ENCODE assay signal across 24 cellular contexts in genomic region chr7:100095289-100095688, GRCh38. TPM values are rescaled to one million over a fixed set of nuclear protein-coding genes. Genes with fewer than 3 reads are reported as not detected.
DNase-seq lines count a peak whose midpoint lies in the region; ATAC-seq and TF ChIP-seq lines count a peak whose summit lies in the region.
"Had no signal": no experiment of that assay in that cellular context is flagged by ENCODE, and none has a peak within 500 bp of the region (broad histone marks: within the 10 kb centered on the region; RNA-seq: fewer than 3 reads in every experiment).

No MANE protein-coding gene starts in this region.

- H3K4me3 Mint-ChIP-seq in natural killer cell (no peak overlapping the region), endothelial cell (ENCODE audit: unreplicated experiment) (peak overlapping the region; percentile 74)
- H3K4me3 Mint-ChIP-seq in natural killer cell treated with Interleukin-12 subunit alpha and Interleukin-12 subunit beta and Interleukin-15 and Interleukin-18, amount 100 ng/mL, for 72 hours: no peak overlapping the region
- H3K4me3 Mint-ChIP-seq: central memory CD8-positive, alpha-beta T cell had no signal

- H3K4me1 ChIP-seq in transverse colon: peaks cover 5 to 18% (median 9%) of the 10 kb centered on the region in 4 donors

- H3K9me3 ChIP-seq in transverse colon: no peaks in the 10 kb centered on the region
- H3K9me3 ChIP-seq: gastrocnemius medialis, HAP-1, lower lobe of right lung, ovary, sigmoid colon had no signal

- H3K27me3 Mint-ChIP-seq in natural killer cell (ENCODE audit: low read depth in 2 of 2): no peaks in the 10 kb centered on the region
- H3K27me3 Mint-ChIP-seq in natural killer cell treated with Interleukin-12 subunit alpha and Interleukin-12 subunit beta and Interleukin-15 and Interleukin-18, amount 100 ng/mL, for 72 hours: no peaks in the 10 kb centered on the region
- H3K27me3 Mint-ChIP-seq in endothelial cell (ENCODE audit: unreplicated experiment): peaks cover 48% of the 10 kb centered on the region
- H3K27me3 Mint-ChIP-seq: central memory CD8-positive, alpha-beta T cell had no signal

- WGBS in transverse colon (ENCODE audit: low coverage in 1 of 2), 2 donors: 71 to 82% methylated on average over 3 to 9 of the region's 9 CpGs

- H3K36me3 Mint-ChIP-seq in natural killer cell (peaks cover 27% of the 10 kb centered on the region), endothelial cell (ENCODE audit: low read depth, unreplicated experiment) (peaks cover 77% of the 10 kb centered on the region)
- peaks cover 48% of the 10 kb centered on the region for H3K36me3 Mint-ChIP-seq in natural killer cell treated with Interleukin-12 subunit alpha and Interleukin-12 subunit beta and Interleukin-15 and Interleukin-18, amount 100 ng/mL, for 72 hours

- no peak for TF ChIP-seq EP300 in transverse colon (IDR thresholded peaks at IDR 0.05; ENCODE audit: low read depth)

- H3K27ac ChIP-seq in RWPE1: peak overlapping the region; percentile 48
- H3K27ac ChIP-seq in transverse colon: no peak overlapping the region
- H3K27ac ChIP-seq in caudate nucleus (ENCODE audit: low read depth, low read length): no peak overlapping the region
- H3K27ac ChIP-seq: gastrocnemius medialis, lower lobe of right lung, ovary, sigmoid colon had no signal

- H3K9me3 Mint-ChIP-seq in natural killer cell: no peaks in the 10 kb centered on the region
- H3K9me3 Mint-ChIP-seq in natural killer cell treated with Interleukin-12 subunit alpha and Interleukin-12 subunit beta and Interleukin-15 and Interleukin-18, amount 100 ng/mL, for 72 hours: no peaks in the 10 kb centered on the region
- no peaks in the 10 kb centered on the region for H3K9me3 Mint-ChIP-seq in endothelial cell (ENCODE audit: unreplicated experiment)
- H3K9me3 Mint-ChIP-seq: activated T-helper 2 cell treated with anti-CD3 and anti-CD28 coated beads, Interferon-gamma antibody, Interleukin-2, Interleukin-4, amounts not matched to agents 10 μg/mL and 5 μg/mL and 100 μg/mL, durations not matched to agents 14 hours and 24 hours and 36 hours; CD4-positive, CD25-positive, alpha-beta regulatory T cell; central memory CD8-positive, alpha-beta T cell had no signal

- POLR2A ChIA-PET in RWPE1 (lab: Yijun Ruan, JAX; ENCODE audit: low non-redundant PET): no interaction called here

- H3K4me1 Mint-ChIP-seq in natural killer cell (peaks cover 29 to 40% of the 10 kb centered on the region in 2 donors), endothelial cell (ENCODE audit: unreplicated experiment) (peaks cover 68% of the 10 kb centered on the region)
- peaks cover 29 to 43% of the 10 kb centered on the region in 2 donors for H3K4me1 Mint-ChIP-seq in natural killer cell treated with Interleukin-12 subunit alpha and Interleukin-12 subunit beta and Interleukin-15 and Interleukin-18, amount 100 ng/mL, for 72 hours (ENCODE audit: low read depth in 2 of 2)

- no peak for TF ChIP-seq POLR2A in transverse colon (IDR thresholded peaks at IDR 0.05)

- H3K27ac Mint-ChIP-seq in natural killer cell: peak overlapping the region; percentile 31 to 36
- peak overlapping the region in 1 of 2 donors; percentile 33 for H3K27ac Mint-ChIP-seq in natural killer cell treated with Interleukin-12 subunit alpha and Interleukin-12 subunit beta and Interleukin-15 and Interleukin-18, amount 100 ng/mL, for 72 hours
- H3K27ac Mint-ChIP-seq in endothelial cell (ENCODE audit: unreplicated experiment): peak overlapping the region; percentile 74
- H3K27ac Mint-ChIP-seq: activated T-helper 2 cell treated with anti-CD3 and anti-CD28 coated beads, Interferon-gamma antibody, Interleukin-2, Interleukin-4, amounts not matched to agents 10 μg/mL and 5 μg/mL and 100 μg/mL, durations not matched to agents 14 hours and 24 hours and 36 hours had no signal

- in situ Hi-C loops in transverse colon (cut with MboI; ENCODE audit: low pct_ligation_motif_present in 1 of 4, low pct_unique_long_range_greater_than_20kb in 1 of 4, low sequenced_read_pairs in 3 of 4): no loop called here

- CTCF ChIA-PET in RWPE1 (lab: Yijun Ruan, JAX): no interaction called here

- H3K4me3 ChIP-seq in transverse colon: no peak overlapping the region
- H3K4me3 ChIP-seq: gastrocnemius medialis, HAP-1, lower lobe of right lung, ovary, sigmoid colon had no signal

- intact Hi-C loops in natural killer cell (cut with micrococcal nuclease) (no loop called here), transverse colon (cut with DNase I; ENCODE audit: low total_unique reads) (no loop called here)

- H3K36me3 ChIP-seq in transverse colon: peaks cover 0 to 64% (median 26%) of the 10 kb centered on the region in 4 donors
- H3K36me3 ChIP-seq: ovary had no signal

- no peaks in the 10 kb centered on the region for H3K27me3 ChIP-seq in transverse colon
- H3K27me3 ChIP-seq: gastrocnemius medialis, ovary, sigmoid colon had no signal

- ATAC-seq in natural killer cell: no peak
- no peak for ATAC-seq in natural killer cell treated with Interleukin-12 subunit alpha and Interleukin-12 subunit beta and Interleukin-15 and Interleukin-18, amount 100 ng/mL, for 72 hours
- ATAC-seq in HG03457 (IDR thresholded peaks at IDR 0.05; ENCODE audit: unreplicated experiment): no peak
- no peak for ATAC-seq in GM18868 (IDR thresholded peaks at IDR 0.05; ENCODE audit: unreplicated experiment)
- ATAC-seq: gastrocnemius medialis, lower lobe of right lung had no signal

- DNase-seq in natural killer cell (no peak), RWPE1 (ENCODE audit: low spot score) (no peak), endothelial cell (ENCODE audit: low spot score) (no peak), transverse colon (no peak), caudate nucleus (lab: John Stamatoyannopoulos, UW) (no peak)
- no peak for DNase-seq in natural killer cell treated with Interleukin-12 subunit alpha and Interleukin-12 subunit beta and Interleukin-15 and Interleukin-18, amount 100 ng/mL, for 72 hours (ENCODE audit: low spot score)
- DNase-seq: activated CD4-positive, alpha-beta T cell treated with anti-CD3 and anti-CD28 coated beads for 4 hours; amygdala; CD4-positive, CD25-positive, alpha-beta regulatory T cell; DMS79; gastrocnemius medialis; kidney; lower lobe of right lung; NCI-H1436; NCI-H2171 treated with DMSO at 0.1 percent for 48 hours; ovary; Right ventricle myocardium superior; sigmoid colon; T-helper 1 cell had no signal

- TF ChIP-seq CTCF in natural killer cell (IDR thresholded peaks at IDR 0.05) (no peak), RWPE1 (conservative IDR thresholded peaks at IDR 0.05; ENCODE audit: low read depth) (no peak), endothelial cell (IDR thresholded peaks at IDR 0.05; ENCODE audit: unreplicated experiment) (no peak), transverse colon (IDR thresholded peaks at IDR 0.05) (no peak)

RNA-seq across cellular contexts. Expression of gene MCM7, which starts 5.9 kb away (rescaled TPM):
- 100 to 1,000 TPM; 112 to 214 (median 137) TPM for total RNA-seq in natural killer cell
- 100 to 1,000 TPM; 248 to 526 TPM for total RNA-seq in natural killer cell treated with Interleukin-12 subunit alpha and Interleukin-12 subunit beta and Interleukin-15 and Interleukin-18, amount 100 ng/mL, for 72 hours
- total RNA-seq in endothelial cell (ENCODE audit: unreplicated experiment): 119 TPM
- 10 to 100 TPM; 30.3 to 72.6 (median 38.7) TPM for total RNA-seq in transverse colon

RNA-seq across cellular contexts. Expression of gene AP4M1, which starts 6.2 kb away (rescaled TPM):
- total RNA-seq in natural killer cell: 10 to 100 TPM in 2 of 3 donors, 1 to 10 TPM in 1; 8.4 to 12.8 (median 12.7) TPM
- total RNA-seq in natural killer cell treated with Interleukin-12 subunit alpha and Interleukin-12 subunit beta and Interleukin-15 and Interleukin-18, amount 100 ng/mL, for 72 hours: 10 to 100 TPM in 1 of 2 donors, 1 to 10 TPM in 1; 8.9 to 16.9 TPM
- total RNA-seq in endothelial cell (ENCODE audit: unreplicated experiment): 17.8 TPM
- total RNA-seq in transverse colon: 10 to 100 TPM; 16.5 to 86.0 (median 54.9) TPM

RNA-seq across cellular contexts. Expression of gene COPS6, which starts 6.5 kb away (rescaled TPM):
- total RNA-seq in natural killer cell (10 to 100 TPM; 79.0 to 94.6 (median 84.4) TPM), endothelial cell (ENCODE audit: unreplicated experiment) (82.4 TPM), transverse colon (10 to 100 TPM; 18.3 to 61.3 (median 44.5) TPM)
- total RNA-seq in natural killer cell treated with Interleukin-12 subunit alpha and Interleukin-12 subunit beta and Interleukin-15 and Interleukin-18, amount 100 ng/mL, for 72 hours: 10 to 100 TPM; 81.8 to 88.8 TPM

RNA-seq across cellular contexts. Expression of gene ZNF3, which starts 13.8 kb away (rescaled TPM):
- total RNA-seq in natural killer cell (10 to 100 TPM; 37.8 to 51.6 (median 49.0) TPM), endothelial cell (ENCODE audit: unreplicated experiment) (47.7 TPM), transverse colon (10 to 100 TPM; 37.4 to 42.7 (median 41.0) TPM)
- 10 to 100 TPM; 19.6 to 33.6 TPM for total RNA-seq in natural killer cell treated with Interleukin-12 subunit alpha and Interleukin-12 subunit beta and Interleukin-15 and Interleukin-18, amount 100 ng/mL, for 72 hours

RNA-seq across cellular contexts. Expression of gene TAF6, which starts 23.9 kb away (rescaled TPM):
- 10 to 100 TPM; 42.2 to 56.8 (median 47.9) TPM for total RNA-seq in natural killer cell
- 10 to 100 TPM; 46.3 to 69.1 TPM for total RNA-seq in natural killer cell treated with Interleukin-12 subunit alpha and Interleukin-12 subunit beta and Interleukin-15 and Interleukin-18, amount 100 ng/mL, for 72 hours
- 71.8 TPM for total RNA-seq in endothelial cell (ENCODE audit: unreplicated experiment)
- 100 to 1,000 TPM in 1 of 4 donors, 10 to 100 TPM in 3; 18.0 to 581 (median 43.9) TPM for total RNA-seq in transverse colon
